ENCODE assay signal across 9 cellular contexts in genomic region chr2:145744541-145745386, GRCh38.
DNase-seq lines count a peak whose midpoint lies in the region; ATAC-seq and FAIRE-seq lines count a peak whose summit lies in the region.
"Had no signal": no experiment of that assay in that cellular context is flagged by ENCODE, and none has a peak within 500 bp of the region (broad histone marks: within the 10 kb centered on the region; RNA-seq: fewer than 3 reads in every experiment).

No MANE protein-coding gene starts in this region.

- FAIRE-seq in frontal cortex (lab: Jason Lieb, UNC), result no peak
- FAIRE-seq: A549 had no signal

- peak; percentile 86 for ATAC-seq in HG02938 (IDR thresholded peaks at IDR 0.05; ENCODE audit: unreplicated experiment)
- ATAC-seq: A549 had no signal

- DNase-seq in SIG-M5 treated with dmso at 0.1 percent for 504 hours (lab: John Stamatoyannopoulos, UW; ENCODE audit: unreplicated experiment) (peak; percentile 24), SIG-M5 (lab: John Stamatoyannopoulos, UW) (no peak), T1000 (lab: John Stamatoyannopoulos, UW) (peak; percentile 18), renal cortical epithelial cell (ENCODE audit: low read depth) (peak; percentile 93), ureter (ENCODE audit: low spot score) (no peak), frontal cortex (ENCODE audit: low spot score in 2 of 2) (no peak)
- no peak for DNase-seq in stimulated activated naive CD4-positive, alpha-beta T cell (lab: John Stamatoyannopoulos, UW)

Comparison
In these comparisons a context has a peak if more than half of its experiments do, and no peak if none do; other contexts are left out.
1. DNase-seq: peak in SIG-M5 treated with dmso at 0.1 percent for 504 hours (single experiment), T1000 (single experiment) and renal cortical epithelial cell (single experiment); none in SIG-M5 (single experiment), ureter (single experiment), frontal cortex (0 of 2) and stimulated activated naive CD4-positive, alpha-beta T cell (0 of 6).